ENCODE assay signal across 8 cellular contexts in the genomic region with DNA sequence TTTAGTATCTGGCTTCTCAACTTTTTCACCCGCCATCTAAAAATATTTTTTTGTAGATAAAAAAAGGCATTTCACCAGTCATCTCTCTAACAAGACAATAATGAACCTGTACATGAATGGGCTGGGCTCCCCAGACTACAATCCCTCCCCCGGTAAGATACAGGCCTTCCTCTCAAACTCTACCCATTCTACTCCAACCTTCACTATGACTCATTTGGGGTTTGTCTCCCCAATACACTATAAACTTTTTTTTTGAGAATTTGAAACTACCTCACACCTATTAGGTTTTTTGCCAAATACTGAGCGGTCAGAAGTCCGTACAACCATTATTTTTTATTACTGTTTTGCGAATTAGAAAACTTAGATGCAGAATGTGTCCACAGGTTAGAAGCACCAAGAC. TPM values are rescaled to one million over a fixed set of nuclear protein-coding genes. Genes with fewer than 3 reads are reported as not detected.
DNase-seq lines count a peak whose midpoint lies in the region; ATAC-seq, FAIRE-seq and TF ChIP-seq lines count a peak whose summit lies in the region.

No MANE protein-coding gene starts in this region.

- H3K4me3 Mint-ChIP-seq in memory B cell = peak overlapping the region; percentile 100

- peak overlapping the region; percentile 99 for H3K27ac Mint-ChIP-seq in memory B cell

- no peaks in the 10 kb centered on the region for H3K9me3 ChIP-seq in HUES48 (ENCODE audit: control insufficient read depth, insufficient read depth, low read length)
- no peaks in the 10 kb centered on the region for H3K9me3 ChIP-seq in body of pancreas

- no peak for TF ChIP-seq POLR2A in body of pancreas (IDR thresholded peaks at IDR 0.05)

- FAIRE-seq in HTR-8/SVneo (lab: Jason Lieb, UNC) = no peak

- H3K79me2 ChIP-seq in ACC112 (ENCODE audit: control insufficient read depth, insufficient read depth, low read length, unreplicated experiment) = peaks cover 33% of the 10 kb centered on the region

- peak overlapping the region; percentile 45 for H2AFZ ChIP-seq in ACC112 (ENCODE audit: low read length, unreplicated experiment)

- DNase-seq in body of pancreas (no peak), memory B cell (ENCODE audit: low spot score in 2 of 2) (no peak), iPS-NIHi11 (ENCODE audit: low spot score) (no peak), HTR-8/SVneo (ENCODE audit: insufficient read length, low spot score) (no peak), inferior parietal cortex (ENCODE audit: extremely low spot score) (no peak)

- H3K4me1 ChIP-seq in ACC112 (ENCODE audit: control insufficient read depth, insufficient read depth, low read length, unreplicated experiment) (peaks cover 23% of the 10 kb centered on the region), HUES48 (ENCODE audit: control insufficient read depth, insufficient read depth, low read length) (peaks cover 3% of the 10 kb centered on the region; the same call in 1 of the 2 replicates), body of pancreas (peaks cover 20% of the 10 kb centered on the region)

- H3K4me3 ChIP-seq in ACC112 (ENCODE audit: low read depth, low read length) (peak overlapping the region; percentile 88), HUES48 (ENCODE audit: low read depth, low read length) (peak overlapping the region; percentile 99), body of pancreas (peak overlapping the region; percentile 78 to 81)

- H3K27me3 ChIP-seq in ACC112 (ENCODE audit: insufficient read depth, low read length) (no peaks in the 10 kb centered on the region), HUES48 (ENCODE audit: control insufficient read depth, insufficient read depth, low read length) (no peaks in the 10 kb centered on the region), body of pancreas (no peaks in the 10 kb centered on the region)

- H3K9me3 Mint-ChIP-seq in memory B cell = no peaks in the 10 kb centered on the region

- peak overlapping the region; percentile 76 for H3K27ac ChIP-seq in ACC112 (ENCODE audit: low read depth, low read length)
- peak overlapping the region; percentile 99 for H3K27ac ChIP-seq in HUES48 (ENCODE audit: low read depth, low read length)
- peak overlapping the region; percentile 80 to 93 (median 89) for H3K27ac ChIP-seq in body of pancreas

- peaks cover 23% of the 10 kb centered on the region for H3K4me1 Mint-ChIP-seq in memory B cell

- no peaks in the 10 kb centered on the region for H3K27me3 Mint-ChIP-seq in memory B cell

- H3K36me3 ChIP-seq in ACC112 (ENCODE audit: insufficient read depth, low read length) (peaks cover 38% of the 10 kb centered on the region), HUES48 (ENCODE audit: control insufficient read depth, insufficient read depth, low read length) (peaks cover 50% of the 10 kb centered on the region), body of pancreas (replicated peaks in 1 of 2; ENCODE audit: insufficient read depth in 1 of 2, low read depth in 2 of 2) (peaks cover 7 to 25% of the 10 kb centered on the region in 2 donors)

- no peak for TF ChIP-seq CTCF in body of pancreas (IDR thresholded peaks at IDR 0.05)

- ATAC-seq in body of pancreas (no peak), memory B cell (ENCODE audit: low read depth) (peak; percentile 27), GM21576 (IDR thresholded peaks at IDR 0.05; ENCODE audit: unreplicated experiment) (no peak)

- peaks cover 23% of the 10 kb centered on the region for H3K36me3 Mint-ChIP-seq in memory B cell

- H3K9ac ChIP-seq in HUES48 (ENCODE audit: low read depth, low read length) = peak overlapping the region; percentile 98

- WGBS in body of pancreas, 2 donors = 12 to 14% methylated on average over 5 of the region's 5 CpGs

- intact Hi-C loops in body of pancreas (cut with DNase I) = no loop called here

RNA-seq across cellular contexts. Expression of gene RPL6, which starts 0.8 kb away (rescaled TPM):
- 100 to 1,000 TPM; 864 to 931 TPM for total RNA-seq in body of pancreas

RNA-seq across cellular contexts. Expression of gene PTPN11, which starts 10.1 kb away (rescaled TPM):
- total RNA-seq in body of pancreas = 10 to 100 TPM; 31.6 to 47.1 TPM

RNA-seq across cellular contexts. Expression of gene HECTD4, which starts 26.4 kb away (rescaled TPM):
- total RNA-seq in body of pancreas = 10 to 100 TPM; 23.3 to 45.2 TPM
